Comparison of ENCODE assay signal across 22 cellular contexts in genomic region chr2:198757069-198757468, GRCh38.
"Had no signal": no experiment of that assay in that cellular context is flagged by ENCODE, and none has a peak within 500 bp of the region (broad histone marks: within the 10 kb centered on the region; RNA-seq: fewer than 3 reads in every experiment).

No MANE protein-coding gene starts in this region.

- H3K27me3 ChIP-seq: esophagus muscularis mucosa, hepatocyte, left lung, sigmoid colon, testis, vagina had no signal

- H3K36me3 ChIP-seq: esophagus muscularis mucosa, left lung, sigmoid colon, vagina had no signal

- H3K9me3 ChIP-seq: esophagus muscularis mucosa, left lung, sigmoid colon, testis, vagina had no signal

- H3K27ac ChIP-seq: esophagus muscularis mucosa, hepatocyte, left lung, sigmoid colon, testis, vagina had no signal

- DNase-seq: activated CD4-positive, alpha-beta T cell treated with anti-CD3 and anti-CD28 coated beads, Interleukin-2, amount 50 U/mL, for 4 hours; activated CD8-positive, alpha-beta memory T cell treated with anti-CD3 and anti-CD28 coated beads for 24 hours; activated CD8-positive, alpha-beta memory T cell treated with anti-CD3 and anti-CD28 coated beads, Interleukin-2, amount 50 U/mL, for 4 hours; activated T-cell treated with anti-CD3 and anti-CD28 coated beads, Interleukin-2, amount 50 U/mL, for 24 hours; aorta; effector memory CD8-positive, alpha-beta T cell; glutamatergic neuron; immature natural killer cell; left lung; natural killer cell; retina; sigmoid colon; stimulated activated CD4-positive, alpha-beta T cell treated with anti-CD3 and anti-CD28 coated beads, Interleukin-2, amount 100 ng/mL, for 48 hours; stimulated activated CD8-positive, alpha-beta memory T cell treated with anti-CD3 and anti-CD28 coated beads, Interleukin-4, amount 100 ng/mL, for 48 hours; stimulated activated naive B cell treated with anti-CD40 and anti-IgM and Interleukin-4, amounts not matched to agents 10 μg/mL and 1 μg/mL and 100 μg/mL, for 72 hours; testis had no signal

- H3K4me1 ChIP-seq: esophagus muscularis mucosa, left lung, sigmoid colon, testis, vagina had no signal

- H3K4me3 ChIP-seq: esophagus muscularis mucosa, hepatocyte, left lung, lung, sigmoid colon, testis, vagina had no signal

- FAIRE-seq: endothelial cell of umbilical vein, frontal cortex had no signal
